ENCODE assay signal across 22 cellular contexts in genomic region chr17:50523208-50523607, GRCh38. TPM values are rescaled to one million over a fixed set of nuclear protein-coding genes. Genes with fewer than 3 reads are reported as not detected.
"Had no signal": no experiment of that assay in that cellular context is flagged by ENCODE, and none has a peak within 500 bp of the region (broad histone marks: within the 10 kb centered on the region; RNA-seq: fewer than 3 reads in every experiment).

No MANE protein-coding gene starts in this region.

- H3K27ac Mint-ChIP-seq: activated CD4-positive, alpha-beta T cell treated with anti-CD3 and anti-CD28 coated beads, Interleukin-2, amount 10 ng/mL, durations not matched to agents 7 days and 5 days; activated naive CD4-positive, alpha-beta T cell treated with anti-CD3 and anti-CD28 coated beads, Interleukin-2, amount 10 ng/mL, durations not matched to agents 7 days and 5 days; activated naive CD8-positive, alpha-beta T cell treated with anti-CD3 and anti-CD28 coated beads, Interleukin-2, amount 50 U/mL, for 24 hours had no signal

- DNase-seq: activated CD4-positive, alpha-beta T cell treated with anti-CD3 and anti-CD28 coated beads, Interleukin-2, amount 10 ng/mL, durations not matched to agents 7 days and 5 days; activated CD8-positive, alpha-beta memory T cell treated with anti-CD3 and anti-CD28 coated beads for 24 hours; activated CD8-positive, alpha-beta memory T cell treated with anti-CD3 and anti-CD28 coated beads, Interleukin-2, amount 50 U/mL, for 48 hours; activated effector memory CD4-positive, alpha-beta T cell treated with Interleukin-2 at 50 U/mL for 16 hours; activated naive CD4-positive, alpha-beta T cell treated with anti-CD3 and anti-CD28 coated beads, Interleukin-2, amount 10 ng/mL, durations not matched to agents 7 days and 5 days; activated naive CD8-positive, alpha-beta T cell treated with anti-CD3 and anti-CD28 coated beads, Interleukin-2, amount 50 U/mL, for 24 hours; activated T-cell treated with anti-CD3 and anti-CD28 coated beads, Interleukin-2, amount 50 U/mL, for 48 hours; aorta; cerebellar nuclear complex; cortex of kidney; heart right ventricle; mesenchymal stem cell; naive thymus-derived CD8-positive, alpha-beta T cell; retina; stimulated activated naive CD8-positive, alpha-beta T cell treated with anti-CD3 and anti-CD28 coated beads, Interleukin-15, Interleukin-2, amounts not matched to agents 100 U/mL and 50 U/mL, for 24 hours; T-helper 1 cell; T-helper 9 cell had no signal

- H3K4me3 ChIP-seq: heart right ventricle, skin epidermis, tibial nerve had no signal

- H3K27ac ChIP-seq: heart right ventricle, neutrophil, skin epidermis, tibial nerve had no signal

- H3K4me3 Mint-ChIP-seq: activated CD4-positive, alpha-beta T cell treated with anti-CD3 and anti-CD28 coated beads, Interleukin-2, amount 10 ng/mL, durations not matched to agents 7 days and 5 days; activated naive CD4-positive, alpha-beta T cell treated with anti-CD3 and anti-CD28 coated beads, Interleukin-2, amount 10 ng/mL, durations not matched to agents 7 days and 5 days; activated naive CD8-positive, alpha-beta T cell treated with anti-CD3 and anti-CD28 coated beads, Interleukin-2, amount 50 U/mL, for 24 hours; naive thymus-derived CD8-positive, alpha-beta T cell had no signal

- H3K36me3 ChIP-seq: heart right ventricle, neutrophil, tibial nerve had no signal

- H3K4me1 Mint-ChIP-seq: activated CD4-positive, alpha-beta T cell treated with anti-CD3 and anti-CD28 coated beads, Interleukin-2, amount 10 ng/mL, durations not matched to agents 7 days and 5 days; activated naive CD8-positive, alpha-beta T cell treated with anti-CD3 and anti-CD28 coated beads, Interleukin-2, amount 50 U/mL, for 24 hours had no signal

- ATAC-seq: activated naive CD8-positive, alpha-beta T cell treated with anti-CD3 and anti-CD28 coated beads, Interleukin-2, amount 50 U/mL, for 24 hours; esophagus mucosa; heart right ventricle; naive thymus-derived CD8-positive, alpha-beta T cell; stimulated activated naive CD8-positive, alpha-beta T cell treated with anti-CD3 and anti-CD28 coated beads, Interleukin-15, Interleukin-2, amounts not matched to agents 100 U/mL and 50 U/mL, for 24 hours had no signal

- H3K27me3 ChIP-seq: heart right ventricle, neutrophil, tibial nerve had no signal

- H3K9me3 ChIP-seq: heart right ventricle, neutrophil, tibial nerve had no signal

- H3K27me3 Mint-ChIP-seq: activated CD4-positive, alpha-beta T cell treated with anti-CD3 and anti-CD28 coated beads, Interleukin-2, amount 10 ng/mL, durations not matched to agents 7 days and 5 days; activated naive CD4-positive, alpha-beta T cell treated with anti-CD3 and anti-CD28 coated beads, Interleukin-2, amount 10 ng/mL, durations not matched to agents 7 days and 5 days; activated naive CD8-positive, alpha-beta T cell treated with anti-CD3 and anti-CD28 coated beads, Interleukin-2, amount 50 U/mL, for 24 hours had no signal

- H3K36me3 Mint-ChIP-seq: activated naive CD4-positive, alpha-beta T cell treated with anti-CD3 and anti-CD28 coated beads, Interleukin-2, amount 10 ng/mL, durations not matched to agents 7 days and 5 days; naive thymus-derived CD8-positive, alpha-beta T cell had no signal

- H3K9me3 Mint-ChIP-seq: activated CD4-positive, alpha-beta T cell treated with anti-CD3 and anti-CD28 coated beads, Interleukin-2, amount 10 ng/mL, durations not matched to agents 7 days and 5 days; activated naive CD4-positive, alpha-beta T cell treated with anti-CD3 and anti-CD28 coated beads, Interleukin-2, amount 10 ng/mL, durations not matched to agents 7 days and 5 days; activated naive CD8-positive, alpha-beta T cell treated with anti-CD3 and anti-CD28 coated beads, Interleukin-2, amount 50 U/mL, for 24 hours; naive thymus-derived CD8-positive, alpha-beta T cell had no signal

RNA-seq across cellular contexts. Expression of gene EPN3, which starts 9.3 kb away (rescaled TPM):
- total RNA-seq: activated CD4-positive, alpha-beta T cell treated with anti-CD3 and anti-CD28 coated beads, Interleukin-2, amount 10 ng/mL, durations not matched to agents 7 days and 5 days; aorta; naive thymus-derived CD8-positive, alpha-beta T cell had no signal
- polyA plus RNA-seq: naive thymus-derived CD8-positive, alpha-beta T cell had no signal

RNA-seq across cellular contexts. Expression of gene MYCBPAP, which starts 15.0 kb away (rescaled TPM):
- polyA plus RNA-seq: liver had no signal

RNA-seq across cellular contexts. Expression of gene CACNA1G, which starts 37.3 kb away (rescaled TPM):
- total RNA-seq: activated CD4-positive, alpha-beta T cell treated with anti-CD3 and anti-CD28 coated beads, Interleukin-2, amount 10 ng/mL, durations not matched to agents 7 days and 5 days had no signal
- polyA plus RNA-seq: aorta; naive thymus-derived CD8-positive, alpha-beta T cell had no signal
